28 cellular contexts compared by ENCODE assay signal in genomic region chrX:25300994-25301393, GRCh38.
"Had no signal": no experiment of that assay in that cellular context is flagged by ENCODE, and none has a peak within 500 bp of the region (broad histone marks: within the 10 kb centered on the region; RNA-seq: fewer than 3 reads in every experiment).

No MANE protein-coding gene starts in this region.

- H3K27me3 ChIP-seq: colonic mucosa, esophagus muscularis mucosa, foreskin keratinocyte, left lung, ovary, right lobe of liver, suprapubic skin, transverse colon, upper lobe of right lung, uterus had no signal

- ATAC-seq: foreskin keratinocyte; left cardiac atrium; left lung; mucosa of descending colon; naive thymus-derived CD4-positive, alpha-beta T cell; right lobe of liver; stimulated activated naive CD8-positive, alpha-beta T cell treated with anti-CD3 and anti-CD28 coated beads, Interleukin-15, amount 100 ng/mL, for 72 hours; upper lobe of right lung had no signal

- DNase-seq: colonic mucosa; effector CD8-positive, alpha-beta T cell; endodermal cell; foreskin keratinocyte; hypothalamus; immature natural killer cell; islet precursor cell; left cardiac atrium; left lung; mesenchymal stem cell; mucosa of descending colon; naive thymus-derived CD4-positive, alpha-beta T cell; nephron progenitor cell; nucleus accumbens; ovary; right lobe of liver; small intestine; stimulated activated CD4-positive, alpha-beta T cell treated with anti-CD3 and anti-CD28 coated beads, Interleukin-12 subunit alpha, Interleukin-12 subunit beta, amount 100 ng/mL, for 4 hours; stimulated activated CD4-positive, alpha-beta T cell treated with anti-CD3 and anti-CD28 coated beads, Interleukin-1b, Interleukin-23, amount 100 ng/mL, for 48 hours; stimulated activated CD4-positive, alpha-beta T cell treated with anti-CD3 and anti-CD28 coated beads, Interleukin-4, amount 100 ng/mL, for 1 hour; stimulated activated CD8-positive, alpha-beta memory T cell treated with anti-CD3 and anti-CD28 coated beads, Interleukin-4, amount 100 ng/mL, for 48 hours; stimulated activated naive CD4-positive, alpha-beta T cell; stimulated activated naive CD8-positive, alpha-beta T cell treated with anti-CD3 and anti-CD28 coated beads, Interleukin-15, amount 100 ng/mL, for 72 hours; transverse colon; upper lobe of right lung; uterus had no signal

- H3K9me3 ChIP-seq: colonic mucosa, esophagus muscularis mucosa, left lung, mucosa of descending colon, ovary, right lobe of liver, suprapubic skin, transverse colon, upper lobe of right lung, uterus had no signal

- H3K4me3 ChIP-seq: colonic mucosa, esophagus muscularis mucosa, left lung, mucosa of descending colon, ovary, right lobe of liver, suprapubic skin, transverse colon, upper lobe of right lung, uterus had no signal

- H3K36me3 ChIP-seq: colonic mucosa, esophagus muscularis mucosa, left lung, ovary, right lobe of liver, suprapubic skin, transverse colon, upper lobe of right lung, uterus had no signal

- H3K4me1 ChIP-seq: colonic mucosa, esophagus muscularis mucosa, foreskin keratinocyte, left lung, right lobe of liver, suprapubic skin, transverse colon, upper lobe of right lung, uterus had no signal
